ENCODE assay signal across 10 cellular contexts in genomic region chrX:21798677-21799219, GRCh38. TPM values are rescaled to one million over a fixed set of nuclear protein-coding genes. Genes with fewer than 3 reads are reported as not detected.
DNase-seq lines count a peak whose midpoint lies in the region; ATAC-seq and TF ChIP-seq lines count a peak whose summit lies in the region.
"Had no signal": no experiment of that assay in that cellular context is flagged by ENCODE, and none has a peak within 500 bp of the region (broad histone marks: within the 10 kb centered on the region; RNA-seq: fewer than 3 reads in every experiment).

No MANE protein-coding gene starts in this region.

- H2BK5ac ChIP-seq in mesendoderm (ENCODE audit: low read length): no peak overlapping the region

- peak overlapping the region; percentile 43 for H3K4me3 ChIP-seq in OCI-LY3 (ENCODE audit: low read length)
- no peak overlapping the region for H3K4me3 ChIP-seq in mesendoderm (ENCODE audit: low read length)

- no peak overlapping the region for H4K8ac ChIP-seq in mesendoderm (ENCODE audit: low read depth, low read length)

- no peak overlapping the region for H2AK5ac ChIP-seq in mesendoderm (ENCODE audit: low read length)

- H3K4ac ChIP-seq in mesendoderm (ENCODE audit: low read depth, low read length): no peak overlapping the region

- ATAC-seq in HG03095 (IDR thresholded peaks at IDR 0.05; ENCODE audit: unreplicated experiment) (peak; percentile 84), GM21360 (IDR thresholded peaks at IDR 0.05; ENCODE audit: unreplicated experiment) (no peak)

- no peak overlapping the region for H3K23ac ChIP-seq in mesendoderm (ENCODE audit: low read length)

- H3K36me3 ChIP-seq in OCI-LY3 (replicated peaks; ENCODE audit: low read depth, low read length): no peaks in the 10 kb centered on the region
- no peaks in the 10 kb centered on the region for H3K36me3 ChIP-seq in mesendoderm (ENCODE audit: control insufficient read depth, insufficient read depth, low read length)

- TF ChIP-seq CTCF in OCI-LY3 (IDR thresholded peaks at IDR 0.05; ENCODE audit: low read depth, low read length) (no peak), GM20000 (IDR thresholded peaks at IDR 0.05; ENCODE audit: extremely low read depth, missing control alignments) (no peak)

- H3K56ac ChIP-seq in mesendoderm (ENCODE audit: low read length): no peak overlapping the region

- H2BK15ac ChIP-seq in mesendoderm (replicated peaks; ENCODE audit: low read depth): no peak overlapping the region

- H3K9ac ChIP-seq in OCI-LY3 (ENCODE audit: low read length) (no peak overlapping the region), mesendoderm (ENCODE audit: low read length) (no peak overlapping the region)

- no peaks in the 10 kb centered on the region for H4K20me1 ChIP-seq in OCI-LY3 (ENCODE audit: insufficient read depth, low read length)

- WGBS in mesendoderm (ENCODE audit: extremely low coverage, insufficient coverage, low lambda C conversion rate): no CpG with 5 or more reads among the region's 6 CpGs

- peak overlapping the region; percentile 69 for H3K4me2 ChIP-seq in OCI-LY3 (ENCODE audit: low read length)
- H3K4me2 ChIP-seq in mesendoderm (ENCODE audit: low read length): no peak overlapping the region

- no peaks in the 10 kb centered on the region for H3K79me1 ChIP-seq in mesendoderm (ENCODE audit: low read length)

- H2BK120ac ChIP-seq in mesendoderm (ENCODE audit: low read depth, low read length): no peak overlapping the region

- peaks cover 35% of the 10 kb centered on the region for H3K4me1 ChIP-seq in OCI-LY3 (ENCODE audit: low read length)
- no peaks in the 10 kb centered on the region for H3K4me1 ChIP-seq in mesendoderm (ENCODE audit: control insufficient read depth, low read depth, low read length)

- H3K9me3 ChIP-seq in OCI-LY3 (ENCODE audit: insufficient read depth, low read length): no peaks in the 10 kb centered on the region

- H3K79me2 ChIP-seq in OCI-LY3 (ENCODE audit: low read length) (no peaks in the 10 kb centered on the region), mesendoderm (ENCODE audit: control insufficient read depth, insufficient read depth, low read length) (no peaks in the 10 kb centered on the region)

- H3K27me3 ChIP-seq in OCI-LY3 (ENCODE audit: low read depth, low read length) (no peaks in the 10 kb centered on the region), mesendoderm (ENCODE audit: insufficient read depth, low read length, poor library complexity) (no peaks in the 10 kb centered on the region)

- H2AFZ ChIP-seq in OCI-LY3 (ENCODE audit: low read depth, low read length): no peak overlapping the region

- H3K18ac ChIP-seq in mesendoderm (ENCODE audit: low read length): no peak overlapping the region

- no peak overlapping the region for H3K27ac ChIP-seq in OCI-LY3 (ENCODE audit: low read length)
- no peak overlapping the region for H3K27ac ChIP-seq in mesendoderm (ENCODE audit: low read depth, low read length)

- no peak overlapping the region for H4K5ac ChIP-seq in mesendoderm (ENCODE audit: low read length)

- peak; percentile 61 for DNase-seq in COR-L47 (lab: John Stamatoyannopoulos, UW)
- DNase-seq in iris pigment epithelial cell (ENCODE audit: low read depth): peak; percentile 74
- DNase-seq in GM20000 (ENCODE audit: low spot score): no peak
- no peak for DNase-seq in germinal center (ENCODE audit: low spot score)
- DNase-seq in mesendoderm: no peak
- DNase-seq: CD4-positive, alpha-beta memory T cell had no signal

RNA-seq across cellular contexts. Expression of gene MBTPS2, which starts 40.7 kb away (rescaled TPM):
- 5.0 TPM for polyA plus RNA-seq in mesendoderm (2013, experiment 1 of 2)
- 5.0 TPM for polyA plus RNA-seq in mesendoderm (2013, experiment 2 of 2)

RNA-seq across cellular contexts. Expression of gene SMPX, which starts 40.8 kb away (rescaled TPM):
- not detected for polyA plus RNA-seq in mesendoderm (2013, experiment 1 of 2)
- polyA plus RNA-seq in mesendoderm (2013, experiment 2 of 2): 0.06 TPM
- polyA plus RNA-seq: CD4-positive, alpha-beta memory T cell; IgD-negative memory B cell had no signal

RNA-seq across cellular contexts. Expression of gene YY2, which starts 57.0 kb away (rescaled TPM):
- polyA plus RNA-seq in mesendoderm (2013, experiment 1 of 2): 0.70 TPM
- polyA plus RNA-seq in mesendoderm (2013, experiment 2 of 2): 0.66 TPM

Comparison
In these comparisons a context has a peak if more than half of its experiments do, and no peak if none do; other contexts are left out.
1. DNase-seq: peak in COR-L47 (single experiment) and iris pigment epithelial cell (single experiment); none in GM20000 (single experiment), germinal center (single experiment) and mesendoderm (single experiment).